ENCODE assay signal across 8 cellular contexts in the genomic region with DNA sequence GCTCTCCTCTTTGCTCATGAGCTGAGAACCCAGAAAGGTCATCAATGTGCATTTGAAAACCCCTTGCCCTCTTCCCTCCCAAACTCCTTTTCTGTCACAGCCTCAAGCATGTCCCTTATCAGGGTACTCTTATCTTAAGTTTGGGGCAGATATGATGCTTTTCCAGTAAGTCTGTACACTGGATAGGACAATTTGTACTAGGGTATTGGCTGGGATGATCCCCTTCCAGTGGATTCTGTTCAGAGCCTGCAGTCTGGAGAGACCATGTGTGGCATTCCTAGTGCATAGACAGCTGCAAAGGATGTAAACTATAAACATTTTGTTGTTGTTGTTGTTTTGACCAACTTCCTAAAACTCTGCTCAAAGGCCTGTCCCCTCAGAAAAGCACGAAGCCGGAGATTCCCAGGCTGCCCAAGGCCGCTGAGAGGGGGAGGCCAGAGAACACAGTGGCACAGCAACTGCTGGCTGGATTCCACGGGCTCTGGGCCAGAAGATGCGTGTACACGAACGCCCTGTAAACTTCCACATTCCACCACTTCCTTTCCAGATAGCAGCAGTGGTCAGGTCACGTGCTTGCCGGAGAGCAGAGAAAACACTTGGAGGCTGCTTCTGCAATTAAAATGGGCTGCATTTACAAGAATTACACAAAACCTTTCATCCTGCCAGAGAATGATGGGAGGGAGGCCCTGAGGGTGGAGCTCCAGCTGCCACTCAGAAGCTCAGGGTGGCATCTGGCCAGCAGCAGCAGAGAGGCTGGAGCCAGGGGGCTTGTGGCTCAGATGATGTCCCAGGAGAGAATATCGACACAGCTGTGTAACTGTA. TPM values are rescaled to one million over a fixed set of nuclear protein-coding genes. Genes with fewer than 3 reads are reported as not detected.
DNase-seq lines count a peak whose midpoint lies in the region; TF ChIP-seq lines count a peak whose summit lies in the region.

No MANE protein-coding gene starts in this region.

- no peaks in the 10 kb centered on the region for H3K79me2 ChIP-seq in mammary epithelial cell (ENCODE audit: insufficient read depth, low read length)

- H3K36me3 ChIP-seq in mammary epithelial cell (ENCODE audit: insufficient read depth, low read length) (peaks cover 10% of the 10 kb centered on the region), WERI-Rb-1 (no peaks in the 10 kb centered on the region)

- DNase-seq in COLO829 (ENCODE audit: low spot score), result peak; percentile 97
- peak; percentile 73 for DNase-seq in NAMALWA (ENCODE audit: low spot score)
- DNase-seq in UCSD-AML1 (lab: John Stamatoyannopoulos, UW; ENCODE audit: unreplicated experiment), result peak; percentile 88
- peak; percentile 88 for DNase-seq in mammary epithelial cell
- DNase-seq in iris pigment epithelial cell (ENCODE audit: low read depth), result peak; percentile 98
- peak; percentile 57 for DNase-seq in smooth muscle cell of the brain vasculature (ENCODE audit: low read depth, low spot score)
- no peak for DNase-seq in GM13976 (ENCODE audit: low spot score)
- no peak for DNase-seq in WERI-Rb-1

- no peaks in the 10 kb centered on the region for H3K9me3 ChIP-seq in mammary epithelial cell (replicated peaks; ENCODE audit: insufficient read depth, low read length)
- H3K9me3 ChIP-seq in WERI-Rb-1 (ENCODE audit: severe bottlenecking), result no peaks in the 10 kb centered on the region

- dilution Hi-C loops in mammary epithelial cell (cut with HindIII; ENCODE audit: low sequenced_read_pairs), result no loop called here

- no peak overlapping the region for H3K27ac ChIP-seq in mammary epithelial cell (ENCODE audit: insufficient read depth, low read depth, low read length)
- H3K27ac ChIP-seq in WERI-Rb-1, result no peak overlapping the region

- intact Hi-C loops in mammary epithelial cell (cut with micrococcal nuclease), result loop anchor here (5.0 to 10.0 kb wide), 2 partner anchors 78 to 364 kb away; a partner anchor contains a TSS

- no TSS peak for BruUV-seq in mammary epithelial cell (replicated peaks; lab: Mats Ljungman, UMichigan)

- in situ Hi-C loops in mammary epithelial cell (cut with MboI; ENCODE audit: low sequenced_read_pairs in 2 of 2), result no loop called here
- in situ Hi-C loops in GM13976 (cut with MboI; ENCODE audit: low sequenced_read_pairs, unreplicated experiment), result no loop called here

- no peak overlapping the region for H3K9ac ChIP-seq in mammary epithelial cell (ENCODE audit: insufficient read depth, low read length)

- H3K4me2 ChIP-seq in mammary epithelial cell (ENCODE audit: insufficient read depth, low read depth, low read length), result peak overlapping the region; percentile 27

- CTCF ChIA-PET in mammary epithelial cell (lab: Charles Lee; ENCODE audit: low non-redundant PET), result no interaction called here

- no peak overlapping the region for H2AFZ ChIP-seq in mammary epithelial cell (ENCODE audit: low read depth, low read length)

- TF ChIP-seq CTCF in mammary epithelial cell (conservative IDR thresholded peaks at IDR 0.05 in 1 of 2, IDR thresholded peaks at IDR 0.05 in 1 of 2; ENCODE audit: extremely low read depth in 1 of 2, insufficient read depth in 1 of 2, low read depth in 1 of 2, low read length in 2 of 2) (peak in 1 of 2 donors; percentile 6), GM13976 (IDR thresholded peaks at IDR 0.05; ENCODE audit: borderline replicate concordance, control extremely low read depth, extremely low read depth, insufficient read depth, missing control alignments) (no peak), WERI-Rb-1 (IDR thresholded peaks at IDR 0.05; ENCODE audit: low read depth, low read length) (no peak)

- 0% methylated on average over 10 of the region's 10 CpGs for WGBS in mammary epithelial cell (ENCODE audit: low coverage, missing lambda C conversion rate)

- H3K4me1 ChIP-seq in mammary epithelial cell (ENCODE audit: insufficient read depth, low read length), result peaks cover 32% of the 10 kb centered on the region

- H4K20me1 ChIP-seq in mammary epithelial cell (ENCODE audit: insufficient read depth, low read length), result no peaks in the 10 kb centered on the region

- H3K27me3 ChIP-seq in mammary epithelial cell (ENCODE audit: insufficient read depth, low read length) (no peaks in the 10 kb centered on the region), WERI-Rb-1 (ENCODE audit: insufficient read depth, low read depth, severe bottlenecking) (peaks cover 81% of the 10 kb centered on the region)

- no peak overlapping the region for H3K4me3 ChIP-seq in mammary epithelial cell (replicated peaks in 1 of 3; ENCODE audit: insufficient read depth in 1 of 3, low read depth in 2 of 3, low read length in 3 of 3)
- H3K4me3 ChIP-seq in WERI-Rb-1 (ENCODE audit: low read depth, low read length), result no peak overlapping the region

RNA-seq across cellular contexts. Expression of a gene that starts 42.1 kb away (rescaled TPM):
- under 1 TPM in 1 of 2 donors, not detected in 1; under 0.01 TPM for total RNA-seq in mammary epithelial cell
- not detected for polyA plus RNA-seq in mammary epithelial cell
- not detected for polyA minus RNA-seq in mammary epithelial cell

Comparison
In these comparisons a context has a peak if more than half of its experiments do, and no peak if none do; other contexts are left out.
1. DNase-seq: peak in COLO829 (single experiment), NAMALWA (single experiment), UCSD-AML1 (single experiment), mammary epithelial cell (single experiment), iris pigment epithelial cell (single experiment) and smooth muscle cell of the brain vasculature (single experiment); none in GM13976 (single experiment) and WERI-Rb-1 (single experiment).